27 cellular contexts compared by ENCODE assay signal in genomic region chr3:134274571-134274970, GRCh38.
"Had no signal": no experiment of that assay in that cellular context is flagged by ENCODE, and none has a peak within 500 bp of the region (broad histone marks: within the 10 kb centered on the region; RNA-seq: fewer than 3 reads in every experiment).

No MANE protein-coding gene starts in this region.

- H3K9me3 ChIP-seq: lower lobe of right lung, pancreas, prostate gland, spleen, suprapubic skin, thoracic aorta, tibial artery, upper lobe of right lung, uterus had no signal

- H3K27me3 ChIP-seq: pancreas, suprapubic skin, tibial artery, upper lobe of right lung, uterus had no signal

- H3K36me3 ChIP-seq: lower lobe of right lung, pancreas, prostate gland, spleen, suprapubic skin, thoracic aorta, tibial artery, upper lobe of right lung, uterus had no signal

- H3K4me1 ChIP-seq: prostate gland, spleen, uterus had no signal

- FAIRE-seq: keratinocyte, pancreas, small intestine had no signal

- DNase-seq: hippocampal formation; kidney glomerular epithelial cell; left cardiac atrium; lower lobe of right lung; mammary epithelial cell; mesenchymal stem cell; naive thymus-derived CD8-positive, alpha-beta T cell; nucleus accumbens; pancreas; posterior cingulate gyrus; retina; right cardiac atrium; spleen; stimulated activated CD4-positive, alpha-beta T cell treated with anti-CD3 and anti-CD28 coated beads, Interleukin-4, amount 100 ng/mL, for 24 hours; stimulated activated naive CD4-positive, alpha-beta T cell; tibial artery; trophoblast cell; upper lobe of right lung; uterus had no signal

- H3K27ac ChIP-seq: lower lobe of right lung, pancreas, prostate gland, spleen, suprapubic skin, thoracic aorta, tibial artery, upper lobe of right lung, uterus had no signal

- ATAC-seq: left cardiac atrium; left lobe of liver; lower lobe of right lung; naive thymus-derived CD8-positive, alpha-beta T cell; pancreas; right cardiac atrium; sciatic nerve; stimulated activated effector memory CD8-positive, alpha-beta T cell treated with anti-CD3 and anti-CD28 coated beads, Interleukin-12 subunit alpha, Interleukin-12 subunit beta, amount 100 ng/mL, for 72 hours; upper lobe of right lung had no signal

- H3K4me3 ChIP-seq: lower lobe of right lung, pancreas, prostate gland, spleen, suprapubic skin, thoracic aorta, tibial artery, upper lobe of right lung, uterus had no signal
